Comparison of ENCODE assay signal across 1 cellular context in genomic region chr4:183185018-183185417, GRCh38.
A peak's percentile ranks its signal among the peaks of the same experiment; 100 is the strongest.
TF ChIP-seq lines count a peak whose summit lies in the region.

No MANE protein-coding gene starts in this region.

TF ChIP-seq in GM12878, 131 proteins besides CTCF, POLR2A, EP300 and RAD21 (continued from another document and continues in another):
- TF ChIP-seq ZBTB4 (CRISPR knock-in tag; IDR thresholded peaks at IDR 0.05) (no peak), PML (IDR thresholded peaks at IDR 0.05; ENCODE audit: low read length) (no peak), EED (IDR thresholded peaks at IDR 0.05; ENCODE audit: low read depth) (no peak), MTA3 (IDR thresholded peaks at IDR 0.05; ENCODE audit: borderline replicate concordance, low read length) (no peak), MXI1 (IDR thresholded peaks at IDR 0.05; ENCODE audit: low read depth, low read length) (no peak), REST (IDR thresholded peaks at IDR 0.05; ENCODE audit: low read depth, low read length) (no peak), SREBF2 (IDR thresholded peaks at IDR 0.05; ENCODE audit: low read length) (no peak), MTA2 (IDR thresholded peaks at IDR 0.05; ENCODE audit: low read depth) (peak; percentile 87), TARDBP (IDR thresholded peaks at IDR 0.05; ENCODE audit: borderline replicate concordance) (no peak), ZBTB40 (IDR thresholded peaks at IDR 0.05; ENCODE audit: borderline replicate concordance) (no peak), SUPT20H (IDR thresholded peaks at IDR 0.05; ENCODE audit: borderline replicate concordance, control insufficient read depth, low read depth, low read length) (no peak), TCF3 (IDR thresholded peaks at IDR 0.05; ENCODE audit: borderline replicate concordance, insufficient read depth, low read depth, low read length) (no peak), ZNF207 (IDR thresholded peaks at IDR 0.05; ENCODE audit: borderline replicate concordance) (no peak), NFIC (IDR thresholded peaks at IDR 0.05; ENCODE audit: low read depth, low read length) (peak; percentile 47; the same call in 1 of the 2 replicates), EGR1 (IDR thresholded peaks at IDR 0.05; ENCODE audit: borderline replicate concordance in 1 of 2, low read depth in 2 of 2, low read length in 2 of 2) (no peak), RFX5 (IDR thresholded peaks at IDR 0.05; ENCODE audit: low read depth, low read length) (no peak), SPI1 (IDR thresholded peaks at IDR 0.05; ENCODE audit: borderline replicate concordance, insufficient read depth, low read depth, low read length) (no peak), MEF2B (IDR thresholded peaks at IDR 0.05; ENCODE audit: partially characterized antibody, poor library complexity, severe bottlenecking) (no peak), ESRRA (IDR thresholded peaks at IDR 0.05; ENCODE audit: low read length) (no peak), RAD51 (IDR thresholded peaks at IDR 0.05) (no peak), GATAD2B (conservative IDR thresholded peaks at IDR 0.05; ENCODE audit: low read depth) (no peak), FOXK2 (IDR thresholded peaks at IDR 0.05) (no peak), SIN3A (IDR thresholded peaks at IDR 0.05; ENCODE audit: low read depth, low read length) (no peak), MYB (IDR thresholded peaks at IDR 0.05; ENCODE audit: borderline replicate concordance, low read depth, low read length) (no peak), WRNIP1 (IDR thresholded peaks at IDR 0.05; ENCODE audit: borderline replicate concordance, low read depth, low read length) (no peak), BCL11A (IDR thresholded peaks at IDR 0.05; ENCODE audit: low read depth, low read length) (peak; percentile 84), NFYA (IDR thresholded peaks at IDR 0.05; ENCODE audit: borderline replicate concordance, low read depth, low read length) (no peak), SRF (IDR thresholded peaks at IDR 0.05; ENCODE audit: low read depth in 2 of 2, low read length in 2 of 2) (no peak), PAX5 (IDR thresholded peaks at IDR 0.05; ENCODE audit: borderline replicate concordance, low read depth, low read length) (peak; percentile 55; the same call in 1 of the 2 replicates), CREM (IDR thresholded peaks at IDR 0.05; ENCODE audit: low read depth) (no peak), ATF3 (IDR thresholded peaks at IDR 0.05; ENCODE audit: borderline replicate concordance, extremely low read depth, low read depth, low read length) (no peak), PRDM15 (CRISPR knock-in tag; IDR thresholded peaks at IDR 0.05) (no peak), ATF7 (IDR thresholded peaks at IDR 0.05; ENCODE audit: low read depth) (no peak), CUX1 (IDR thresholded peaks at IDR 0.05; ENCODE audit: insufficient replicate concordance, low read depth, low read length) (no peak), ZNF384 (IDR thresholded peaks at IDR 0.05; ENCODE audit: borderline replicate concordance, low read depth, low read length) (0 out of 2 replicates have a peak, but pooled peaks have one; percentile 8)
